2 cellular contexts compared by ENCODE assay signal in genomic region chrX:46959101-46959500, GRCh38.
A peak's percentile ranks its signal among the peaks of the same experiment; 100 is the strongest.
TF ChIP-seq lines count a peak whose summit lies in the region.

No MANE protein-coding gene starts in this region.

TF ChIP-seq in H1, 55 proteins besides CTCF, POLR2A, EP300 and RAD21:
- TF ChIP-seq POU5F1 (IDR thresholded peaks at IDR 0.05; ENCODE audit: low read depth, low read length) (no peak), TBP (IDR thresholded peaks at IDR 0.05; ENCODE audit: low read depth, low read length) (no peak), SIX5 (IDR thresholded peaks at IDR 0.05; ENCODE audit: low read depth, low read length) (no peak), E2F6 (IDR thresholded peaks at IDR 0.05) (no peak)
TF ChIP-seq in H1: peak in this region for 0.

TF ChIP-seq in liver, 16 proteins besides CTCF, POLR2A, EP300 and RAD21:
- TF ChIP-seq FOXA1 (IDR thresholded peaks at IDR 0.05) = no peak
- TF ChIP-seq HNF4G (IDR thresholded peaks at IDR 0.05) = no peak
- TF ChIP-seq, protein P1, sequence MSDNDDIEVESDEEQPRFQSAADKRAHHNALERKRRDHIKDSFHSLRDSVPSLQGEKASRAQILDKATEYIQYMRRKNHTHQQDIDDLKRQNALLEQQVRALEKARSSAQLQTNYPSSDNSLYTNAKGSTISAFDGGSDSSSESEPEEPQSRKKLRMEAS (IDR thresholded peaks at IDR 0.05) = peak; percentile 62
- TF ChIP-seq, protein P2, sequence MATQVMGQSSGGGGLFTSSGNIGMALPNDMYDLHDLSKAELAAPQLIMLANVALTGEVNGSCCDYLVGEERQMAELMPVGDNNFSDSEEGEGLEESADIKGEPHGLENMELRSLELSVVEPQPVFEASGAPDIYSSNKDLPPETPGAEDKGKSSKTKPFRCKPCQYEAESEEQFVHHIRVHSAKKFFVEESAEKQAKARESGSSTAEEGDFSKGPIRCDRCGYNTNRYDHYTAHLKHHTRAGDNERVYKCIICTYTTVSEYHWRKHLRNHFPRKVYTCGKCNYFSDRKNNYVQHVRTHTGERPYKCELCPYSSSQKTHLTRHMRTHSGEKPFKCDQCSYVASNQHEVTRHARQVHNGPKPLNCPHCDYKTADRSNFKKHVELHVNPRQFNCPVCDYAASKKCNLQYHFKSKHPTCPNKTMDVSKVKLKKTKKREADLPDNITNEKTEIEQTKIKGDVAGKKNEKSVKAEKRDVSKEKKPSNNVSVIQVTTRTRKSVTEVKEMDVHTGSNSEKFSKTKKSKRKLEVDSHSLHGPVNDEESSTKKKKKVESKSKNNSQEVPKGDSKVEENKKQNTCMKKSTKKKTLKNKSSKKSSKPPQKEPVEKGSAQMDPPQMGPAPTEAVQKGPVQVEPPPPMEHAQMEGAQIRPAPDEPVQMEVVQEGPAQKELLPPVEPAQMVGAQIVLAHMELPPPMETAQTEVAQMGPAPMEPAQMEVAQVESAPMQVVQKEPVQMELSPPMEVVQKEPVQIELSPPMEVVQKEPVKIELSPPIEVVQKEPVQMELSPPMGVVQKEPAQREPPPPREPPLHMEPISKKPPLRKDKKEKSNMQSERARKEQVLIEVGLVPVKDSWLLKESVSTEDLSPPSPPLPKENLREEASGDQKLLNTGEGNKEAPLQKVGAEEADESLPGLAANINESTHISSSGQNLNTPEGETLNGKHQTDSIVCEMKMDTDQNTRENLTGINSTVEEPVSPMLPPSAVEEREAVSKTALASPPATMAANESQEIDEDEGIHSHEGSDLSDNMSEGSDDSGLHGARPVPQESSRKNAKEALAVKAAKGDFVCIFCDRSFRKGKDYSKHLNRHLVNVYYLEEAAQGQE (IDR thresholded peaks at IDR 0.05) = no peak
- peak; percentile 14 for TF ChIP-seq ZBTB33 (IDR thresholded peaks at IDR 0.05)
- peak; percentile 12 to 50 for TF ChIP-seq HNF4A (conservative IDR thresholded peaks at IDR 0.05)
- TF ChIP-seq SP1 (IDR thresholded peaks at IDR 0.05) = peak; percentile 34
- no peak for TF ChIP-seq ATF3 (IDR thresholded peaks at IDR 0.05)
- no peak for TF ChIP-seq FOXA2 (IDR thresholded peaks at IDR 0.05)
- TF ChIP-seq EGR1 (IDR thresholded peaks at IDR 0.05; ENCODE audit: low read depth in 2 of 2) = no peak
- peak in 1 of 2 donors; percentile 64 for TF ChIP-seq RXRA (IDR thresholded peaks at IDR 0.05)
- TF ChIP-seq TAF1 (conservative IDR thresholded peaks at IDR 0.05) = no peak
- TF ChIP-seq NR2F2 (IDR thresholded peaks at IDR 0.05) = no peak
- no peak for TF ChIP-seq JUND (IDR thresholded peaks at IDR 0.05)
- no peak for TF ChIP-seq GABPA (IDR thresholded peaks at IDR 0.05 in 1 of 2, conservative IDR thresholded peaks at IDR 0.05 in 1 of 2)
- TF ChIP-seq YY1 (IDR thresholded peaks at IDR 0.05) = no peak
